8 cellular contexts compared by ENCODE assay signal in genomic region chr16:86874141-86874540, GRCh38.
DNase-seq lines count a peak whose midpoint lies in the region; ATAC-seq, FAIRE-seq and TF ChIP-seq lines count a peak whose summit lies in the region.

No MANE protein-coding gene starts in this region.

- no peaks in the 10 kb centered on the region for H3K4me1 Mint-ChIP-seq in astrocyte (ENCODE audit: low read depth, unreplicated experiment)
- peaks cover 26% of the 10 kb centered on the region for H3K4me1 Mint-ChIP-seq in osteocyte (ENCODE audit: unreplicated experiment)

- H3K27ac ChIP-seq in astrocyte (ENCODE audit: low read depth, low read length) (no peak overlapping the region), sigmoid colon (no peak overlapping the region)

- peaks cover 5% of the 10 kb centered on the region for H3K36me3 Mint-ChIP-seq in astrocyte (ENCODE audit: low read depth, unreplicated experiment)
- no peaks in the 10 kb centered on the region for H3K36me3 Mint-ChIP-seq in osteocyte (ENCODE audit: unreplicated experiment)

- 49 to 54% methylated on average over 2 of the region's 2 CpGs for WGBS in sigmoid colon, 2 donors

- H3K4me3 Mint-ChIP-seq in astrocyte (ENCODE audit: unreplicated experiment) (no peak overlapping the region), osteocyte (ENCODE audit: unreplicated experiment) (no peak overlapping the region)

- H3K4me1 ChIP-seq in Loucy (ENCODE audit: insufficient read depth, low read length, poor library complexity, severe bottlenecking) (no peaks in the 10 kb centered on the region), astrocyte (ENCODE audit: insufficient read depth, low read length) (no peaks in the 10 kb centered on the region), sigmoid colon (no peaks in the 10 kb centered on the region)

- no peak overlapping the region for H3K4me2 ChIP-seq in Loucy (ENCODE audit: low read depth, low read length, poor library complexity, severe bottlenecking)
- H3K4me2 ChIP-seq in astrocyte (ENCODE audit: low read length), result no peak overlapping the region

- no peak overlapping the region for H3K4me3 ChIP-seq in GM12865 (ENCODE audit: low read depth, low read length)
- no peak overlapping the region for H3K4me3 ChIP-seq in Loucy (ENCODE audit: low read length, poor library complexity, severe bottlenecking)
- H3K4me3 ChIP-seq in astrocyte (ENCODE audit: insufficient read depth, low read depth, low read length), result no peak overlapping the region
- H3K4me3 ChIP-seq in sigmoid colon, result no peak overlapping the region

- DNase-seq in GM12865 (ENCODE audit: low read depth) (peak; percentile 5), astrocyte (ENCODE audit: low read depth) (no peak), osteocyte (ENCODE audit: extremely low spot score, unreplicated experiment) (no peak), middle frontal gyrus (ENCODE audit: extremely low spot score, low spot score) (no peak), sigmoid colon (no peak)

- no peaks in the 10 kb centered on the region for H3K9me3 ChIP-seq in Loucy (ENCODE audit: insufficient read depth, low read depth, low read length)
- peaks cover 14% of the 10 kb centered on the region for H3K9me3 ChIP-seq in astrocyte (ENCODE audit: insufficient read depth, low read depth, low read length)
- no peaks in the 10 kb centered on the region for H3K9me3 ChIP-seq in sigmoid colon

- H4K20me1 ChIP-seq in Loucy (ENCODE audit: insufficient read depth, low read length, poor library complexity, severe bottlenecking) (no peaks in the 10 kb centered on the region), astrocyte (ENCODE audit: insufficient read depth, low read length) (no peaks in the 10 kb centered on the region)

- H3F3A ChIP-seq in Loucy (ENCODE audit: low read depth), result no peaks in the 10 kb centered on the region

- TF ChIP-seq EP300 in sigmoid colon (IDR thresholded peaks at IDR 0.05), result no peak

- H3K27ac Mint-ChIP-seq in astrocyte (ENCODE audit: unreplicated experiment), result no peak overlapping the region
- H3K27ac Mint-ChIP-seq in osteocyte (ENCODE audit: unreplicated experiment), result no peak overlapping the region

- H3K9ac ChIP-seq in Loucy (ENCODE audit: low read depth, low read length, poor library complexity, severe bottlenecking) (no peak overlapping the region), astrocyte (ENCODE audit: low read length) (no peak overlapping the region)

- peaks cover 18% of the 10 kb centered on the region for H3K9me3 Mint-ChIP-seq in astrocyte (ENCODE audit: unreplicated experiment)
- peaks cover 4% of the 10 kb centered on the region for H3K9me3 Mint-ChIP-seq in osteocyte (ENCODE audit: unreplicated experiment)

- H3K36me3 ChIP-seq in Loucy (ENCODE audit: insufficient read depth, low read length) (no peaks in the 10 kb centered on the region), astrocyte (ENCODE audit: insufficient read depth, low read length) (no peaks in the 10 kb centered on the region), sigmoid colon (no peaks in the 10 kb centered on the region)

- no peaks in the 10 kb centered on the region for H3K79me2 ChIP-seq in Loucy (ENCODE audit: insufficient read depth, low read length)
- no peaks in the 10 kb centered on the region for H3K79me2 ChIP-seq in astrocyte (ENCODE audit: insufficient read depth, low read length)

- FAIRE-seq in astrocyte (lab: Jason Lieb, UNC), result no peak

- no peak overlapping the region for H2AFZ ChIP-seq in Loucy (ENCODE audit: low read length)
- H2AFZ ChIP-seq in astrocyte (ENCODE audit: low read depth, low read length), result no peak overlapping the region

- ATAC-seq in GM21526 (IDR thresholded peaks at IDR 0.05; ENCODE audit: low FRiP score, unreplicated experiment) (no peak), HG02840 (IDR thresholded peaks at IDR 0.05; ENCODE audit: low FRiP score, unreplicated experiment) (no peak)

- no peak for TF ChIP-seq POLR2A in sigmoid colon (IDR thresholded peaks at IDR 0.05)

- H3K27me3 Mint-ChIP-seq in astrocyte (ENCODE audit: low read depth, unreplicated experiment) (peaks cover 42% of the 10 kb centered on the region), osteocyte (ENCODE audit: unreplicated experiment) (peaks cover 10% of the 10 kb centered on the region)

- H3K27me3 ChIP-seq in Loucy (ENCODE audit: insufficient read depth, low read length, poor library complexity, severe bottlenecking), result no peaks in the 10 kb centered on the region
- peaks cover 3% of the 10 kb centered on the region for H3K27me3 ChIP-seq in astrocyte (ENCODE audit: insufficient read depth, low read length)
- H3K27me3 ChIP-seq in sigmoid colon, result peaks cover 11 to 82% (median 18%) of the 10 kb centered on the region in 3 donors

- no peaks in the 10 kb centered on the region for H3K9me2 ChIP-seq in Loucy (replicated peaks; ENCODE audit: low read depth, low read length)

- intact Hi-C loops in sigmoid colon (cut with DNase I), result no loop called here

- TF ChIP-seq CTCF in GM12865 (IDR thresholded peaks at IDR 0.05; ENCODE audit: insufficient read depth, low read depth, low read length, missing control alignments) (peak; percentile 72), Loucy (conservative IDR thresholded peaks at IDR 0.05; ENCODE audit: low read length) (peak; percentile 86), astrocyte (IDR thresholded peaks at IDR 0.05; ENCODE audit: insufficient read depth, low read depth, low read length) (peak; percentile 39), osteocyte (IDR thresholded peaks at IDR 0.05) (peak; percentile 50), sigmoid colon (IDR thresholded peaks at IDR 0.05) (no peak)

Comparison
In these comparisons a context has a peak if more than half of its experiments do, and no peak if none do; other contexts are left out.
1. CTCF ChIP-seq: peak in GM12865 (single experiment), Loucy (single experiment), astrocyte (single experiment) and osteocyte (single experiment); none in sigmoid colon (0 of 4).